20 cellular contexts compared by ENCODE assay signal in the genomic region with DNA sequence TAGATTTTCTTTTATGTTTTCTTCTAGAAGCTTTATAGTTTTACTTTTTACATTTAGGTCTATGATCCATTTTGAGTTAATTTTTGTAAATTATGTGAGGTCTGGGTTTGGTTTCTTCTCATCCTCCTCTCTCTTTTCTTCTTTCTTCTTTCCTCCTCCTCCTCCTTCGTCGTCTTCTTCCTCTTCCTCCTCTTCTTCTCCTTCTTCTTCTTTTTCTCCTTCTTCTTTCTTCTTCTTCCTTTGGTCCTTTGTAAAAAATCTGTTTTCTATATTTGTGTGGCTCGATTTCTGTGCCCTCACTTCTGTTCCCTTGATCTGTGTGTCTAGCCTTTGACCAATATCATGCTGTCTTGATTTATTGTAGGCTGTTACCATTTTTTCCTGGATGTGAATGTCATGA. TPM values are rescaled to one million over a fixed set of nuclear protein-coding genes. Genes with fewer than 3 reads are reported as not detected.
DNase-seq lines count a peak whose midpoint lies in the region; ATAC-seq, FAIRE-seq and TF ChIP-seq lines count a peak whose summit lies in the region.
"Had no signal": no experiment of that assay in that cellular context is flagged by ENCODE, and none has a peak within 500 bp of the region (broad histone marks: within the 10 kb centered on the region; RNA-seq: fewer than 3 reads in every experiment).

No MANE protein-coding gene starts in this region.

- TF ChIP-seq CTCF in CD8-positive, alpha-beta T cell (IDR thresholded peaks at IDR 0.05): no peak
- TF ChIP-seq CTCF in activated CD8-positive, alpha-beta T cell treated with anti-CD3 and anti-CD28 coated beads for 36 hours (IDR thresholded peaks at IDR 0.05): no peak
- no peak for TF ChIP-seq CTCF in nephron (IDR thresholded peaks at IDR 0.05; ENCODE audit: unreplicated experiment in 3 of 3)
- TF ChIP-seq CTCF in tibial nerve (IDR thresholded peaks at IDR 0.05): no peak

- TF ChIP-seq EP300 in tibial nerve (IDR thresholded peaks at IDR 0.05): no peak

- peaks cover 11% of the 10 kb centered on the region for H3K4me1 Mint-ChIP-seq in CD8-positive, alpha-beta T cell (ENCODE audit: low read depth)
- H3K4me1 Mint-ChIP-seq in activated CD8-positive, alpha-beta T cell treated with anti-CD3 and anti-CD28 coated beads for 36 hours (ENCODE audit: low read depth): peaks cover 6% of the 10 kb centered on the region
- H3K4me1 Mint-ChIP-seq in nephron: no peaks in the 10 kb centered on the region

- no peak for DNase-seq in CD8-positive, alpha-beta T cell
- peak; percentile 13 for DNase-seq in HT-29 (ENCODE audit: low spot score)
- no peak for DNase-seq in activated CD8-positive, alpha-beta T cell treated with anti-CD3 and anti-CD28 coated beads for 36 hours
- no peak for DNase-seq in HTR-8/SVneo (ENCODE audit: insufficient read length, low spot score)
- no peak for DNase-seq in tibial nerve (ENCODE audit: low spot score in 2 of 2)
- DNase-seq in D341Med (ENCODE audit: low spot score): no peak
- DNase-seq: DMS153, NCI-H2029 treated with DMSO at 0.1 percent for 48 hours had no signal

- ATAC-seq in CD8-positive, alpha-beta T cell: no peak
- no peak for ATAC-seq in activated CD8-positive, alpha-beta T cell treated with anti-CD3 and anti-CD28 coated beads for 36 hours
- ATAC-seq in HG02970 (IDR thresholded peaks at IDR 0.05; ENCODE audit: low FRiP score, unreplicated experiment): no peak

- H3K9me3 ChIP-seq in CD8-positive, alpha-beta T cell (ENCODE audit: low read length): no peaks in the 10 kb centered on the region
- no peaks in the 10 kb centered on the region for H3K9me3 ChIP-seq in tibial nerve
- H3K9me3 ChIP-seq: ascending aorta, esophagus muscularis mucosa, prostate gland, SJCRH30, testis had no signal

- H3K36me3 Mint-ChIP-seq in CD8-positive, alpha-beta T cell: no peaks in the 10 kb centered on the region
- no peaks in the 10 kb centered on the region for H3K36me3 Mint-ChIP-seq in activated CD8-positive, alpha-beta T cell treated with anti-CD3 and anti-CD28 coated beads for 36 hours (ENCODE audit: low read depth)
- H3K36me3 Mint-ChIP-seq in nephron (ENCODE audit: low read depth): no peaks in the 10 kb centered on the region

- POLR2A ChIA-PET in CD8-positive, alpha-beta T cell (lab: Charles Lee): interaction anchor here (0.9 to 1.7 kb wide), 4 partner anchors 51 to 79 kb away, joined by 3 to 6 read pairs (median 4); a partner anchor contains a TSS
- POLR2A ChIA-PET in activated CD8-positive, alpha-beta T cell treated with anti-CD3 and anti-CD28 coated beads for 36 hours (lab: Charles Lee): interaction anchor here (1.1 kb wide), 1 partner anchor 127 kb away, joined by 3 read pairs; no protein-coding TSS in a partner anchor

- H3K4me3 ChIP-seq in CD8-positive, alpha-beta T cell (ENCODE audit: low read depth, low read length): no peak overlapping the region
- H3K4me3 ChIP-seq in tibial nerve: no peak overlapping the region
- H3K4me3 ChIP-seq: ascending aorta, esophagus muscularis mucosa, prostate gland, SJCRH30, skin epidermis, testis had no signal

- no peaks in the 10 kb centered on the region for H3K27me3 ChIP-seq in CD8-positive, alpha-beta T cell (ENCODE audit: insufficient read depth, low read length)
- H3K27me3 ChIP-seq in tibial nerve: no peaks in the 10 kb centered on the region
- H3K27me3 ChIP-seq: ascending aorta, esophagus muscularis mucosa, SJCRH30, testis had no signal

- H3K9me3 Mint-ChIP-seq in CD8-positive, alpha-beta T cell: no peaks in the 10 kb centered on the region
- H3K9me3 Mint-ChIP-seq in activated CD8-positive, alpha-beta T cell treated with anti-CD3 and anti-CD28 coated beads for 36 hours: no peaks in the 10 kb centered on the region
- no peaks in the 10 kb centered on the region for H3K9me3 Mint-ChIP-seq in nephron
- H3K9me3 Mint-ChIP-seq: activated naive CD4-positive, alpha-beta T cell treated with anti-CD3 and anti-CD28 coated beads for 36 hours had no signal

- no peaks in the 10 kb centered on the region for H3K27me3 Mint-ChIP-seq in CD8-positive, alpha-beta T cell (ENCODE audit: low read depth)
- no peaks in the 10 kb centered on the region for H3K27me3 Mint-ChIP-seq in activated CD8-positive, alpha-beta T cell treated with anti-CD3 and anti-CD28 coated beads for 36 hours
- H3K27me3 Mint-ChIP-seq in nephron (ENCODE audit: low read depth): no peaks in the 10 kb centered on the region

- FAIRE-seq in HTR-8/SVneo (lab: Jason Lieb, UNC): no peak

- no peaks in the 10 kb centered on the region for H3K36me3 ChIP-seq in CD8-positive, alpha-beta T cell (ENCODE audit: insufficient read depth, low read length)
- no peaks in the 10 kb centered on the region for H3K36me3 ChIP-seq in tibial nerve
- H3K36me3 ChIP-seq: ascending aorta, esophagus muscularis mucosa, prostate gland, SJCRH30 had no signal

- TF ChIP-seq POLR2A in tibial nerve (IDR thresholded peaks at IDR 0.05): no peak

- intact Hi-C loops in CD8-positive, alpha-beta T cell (cut with DNase I, micrococcal nuclease): loop anchor here (1.0 to 5.0 kb wide), 9 partner anchors 12 to 240 kb away; a partner anchor contains a TSS
- intact Hi-C loops in activated CD8-positive, alpha-beta T cell treated with anti-CD3 and anti-CD28 coated beads for 36 hours (cut with micrococcal nuclease): loop anchor here (2.0 to 5.0 kb wide), 2 partner anchors 78 to 161 kb away; no protein-coding TSS in a partner anchor

- no peak overlapping the region for H3K4me3 Mint-ChIP-seq in CD8-positive, alpha-beta T cell
- no peak overlapping the region for H3K4me3 Mint-ChIP-seq in activated CD8-positive, alpha-beta T cell treated with anti-CD3 and anti-CD28 coated beads for 36 hours
- peak overlapping the region in 2 of 3 experiments; percentile 9 to 16 for H3K4me3 Mint-ChIP-seq in nephron
- H3K4me3 Mint-ChIP-seq: activated naive CD4-positive, alpha-beta T cell treated with anti-CD3 and anti-CD28 coated beads for 36 hours had no signal

- H3K27ac ChIP-seq in CD8-positive, alpha-beta T cell (ENCODE audit: low read depth, low read length): no peak overlapping the region
- no peak overlapping the region for H3K27ac ChIP-seq in tibial nerve
- H3K27ac ChIP-seq: ascending aorta, esophagus muscularis mucosa, prostate gland, SJCRH30, skin epidermis, testis had no signal

- CTCF ChIA-PET in CD8-positive, alpha-beta T cell (lab: Charles Lee): interaction anchor here (0.6 to 3.1 kb wide), 29 partner anchors 8 to 239 kb away, joined by 3 to 28 read pairs (median 4); a partner anchor contains a TSS
- CTCF ChIA-PET in activated CD8-positive, alpha-beta T cell treated with anti-CD3 and anti-CD28 coated beads for 36 hours (lab: Charles Lee): interaction anchor here (0.9 to 2.3 kb wide), 25 partner anchors 12 to 240 kb away, joined by 3 to 17 read pairs (median 4); a partner anchor contains a TSS

- H3K4me1 ChIP-seq in CD8-positive, alpha-beta T cell (ENCODE audit: insufficient read depth, low read length): peaks cover 4% of the 10 kb centered on the region
- H3K4me1 ChIP-seq in tibial nerve: peaks cover 0 to 6% (median 0%) of the 10 kb centered on the region in 4 donors
- H3K4me1 ChIP-seq: ascending aorta, prostate gland, testis had no signal

- peak overlapping the region; percentile 55 for H3K27ac Mint-ChIP-seq in CD8-positive, alpha-beta T cell
- H3K27ac Mint-ChIP-seq in activated CD8-positive, alpha-beta T cell treated with anti-CD3 and anti-CD28 coated beads for 36 hours: peak overlapping the region; percentile 41
- H3K27ac Mint-ChIP-seq in nephron: no peak overlapping the region
- H3K27ac Mint-ChIP-seq: activated naive CD4-positive, alpha-beta T cell treated with anti-CD3 and anti-CD28 coated beads for 36 hours had no signal

- WGBS in tibial nerve, 2 donors: 50 to 66% methylated on average over 3 of the region's 3 CpGs

RNA-seq across cellular contexts. Expression of a gene that starts 5.0 kb away (rescaled TPM):
- total RNA-seq in CD8-positive, alpha-beta T cell: 1 to 10 TPM; 4.2 to 4.4 TPM
- total RNA-seq in HT-29 (2014; rRNA removed; shearing (Covaris generic)): 1.7 and 2.4 TPM in 2 replicates
- total RNA-seq in activated CD8-positive, alpha-beta T cell treated with anti-CD3 and anti-CD28 coated beads for 36 hours: 1 to 10 TPM; 2.1 to 3.0 TPM
- total RNA-seq in tibial nerve: 1 to 10 TPM; 2.5 to 7.0 (median 6.1) TPM

RNA-seq across cellular contexts. Expression of a gene that starts 9.8 kb away (rescaled TPM):
- total RNA-seq in CD8-positive, alpha-beta T cell: not detected
- total RNA-seq in HT-29 (2014; rRNA removed; shearing (Covaris generic)): not detected in 2 replicates
- total RNA-seq in activated CD8-positive, alpha-beta T cell treated with anti-CD3 and anti-CD28 coated beads for 36 hours: not detected
- 10 to 100 TPM in 2 of 4 donors, 1 to 10 TPM in 2; 6.7 to 77.7 (median 12.0) TPM for total RNA-seq in tibial nerve
- total RNA-seq: activated naive CD4-positive, alpha-beta T cell treated with anti-CD3 and anti-CD28 coated beads for 36 hours; H4 had no signal

RNA-seq across cellular contexts. Expression of a gene that starts 11.8 kb away (rescaled TPM):
- 10 to 100 TPM; 18.9 to 20.2 TPM for total RNA-seq in CD8-positive, alpha-beta T cell
- 13.9 and 18.4 TPM in 2 replicates for total RNA-seq in HT-29 (2014; rRNA removed; shearing (Covaris generic))
- 10 to 100 TPM; 44.1 to 47.8 TPM for total RNA-seq in activated CD8-positive, alpha-beta T cell treated with anti-CD3 and anti-CD28 coated beads for 36 hours
- total RNA-seq in tibial nerve: 10 to 100 TPM; 23.0 to 35.4 (median 25.1) TPM

RNA-seq across cellular contexts. Expression of a gene that starts 39.4 kb away (rescaled TPM):
- not detected for total RNA-seq in CD8-positive, alpha-beta T cell
- total RNA-seq in HT-29 (2014; rRNA removed; shearing (Covaris generic)): not detected in 2 replicates
- not detected for total RNA-seq in activated CD8-positive, alpha-beta T cell treated with anti-CD3 and anti-CD28 coated beads for 36 hours
- not detected for total RNA-seq in tibial nerve
- total RNA-seq: activated naive CD4-positive, alpha-beta T cell treated with anti-CD3 and anti-CD28 coated beads for 36 hours; ascending aorta; esophagus muscularis mucosa; glomerular endothelial cell; H4; left ventricle myocardium superior; prostate gland; SJCRH30 had no signal

RNA-seq across cellular contexts. Expression of a gene that starts 51.1 kb away (rescaled TPM):
- 10 to 100 TPM; 23.8 to 25.0 TPM for total RNA-seq in CD8-positive, alpha-beta T cell
- 45.4 and 51.3 TPM in 2 replicates for total RNA-seq in HT-29 (2014; rRNA removed; shearing (Covaris generic))
- total RNA-seq in activated CD8-positive, alpha-beta T cell treated with anti-CD3 and anti-CD28 coated beads for 36 hours: 100 to 1,000 TPM; 152 to 157 TPM
- 10 to 100 TPM; 19.2 to 39.9 (median 29.5) TPM for total RNA-seq in tibial nerve

Comparison
In these comparisons a context has a peak if more than half of its experiments do, and no peak if none do; other contexts are left out.
1. H3K27ac Mint-ChIP-seq: peak in CD8-positive, alpha-beta T cell (single experiment) and activated CD8-positive, alpha-beta T cell treated with anti-CD3 and anti-CD28 coated beads for 36 hours (single experiment); none in nephron (0 of 3).
2. H3K4me3 Mint-ChIP-seq: peak in nephron (2 of 3); none in CD8-positive, alpha-beta T cell (single experiment) and activated CD8-positive, alpha-beta T cell treated with anti-CD3 and anti-CD28 coated beads for 36 hours (single experiment).